Comparison of ENCODE assay signal across 1 cellular context in genomic region chr11:64230209-64230984, GRCh38.
TF ChIP-seq lines count a peak whose summit lies in the region.

Gene DNAJC4, plus strand, starts transcription at chr11:64230548. Its CDS starts 307 bp downstream, at chr11:64230855.

TF ChIP-seq in HEK293, 187 proteins besides CTCF, POLR2A, EP300 and RAD21 (continued from another document):
- TF ChIP-seq ZNF18 (tag by site-specific recombination; IDR thresholded peaks at IDR 0.05) (no peak), ZNF501 (tag by site-specific recombination; IDR thresholded peaks at IDR 0.05) (no peak), ZNF16 (tag by site-specific recombination; IDR thresholded peaks at IDR 0.05; ENCODE audit: low read depth) (no peak), PBX3 (CRISPR knock-in tag; IDR thresholded peaks at IDR 0.05) (no peak), ZNF580 (tag by site-specific recombination; IDR thresholded peaks at IDR 0.05) (no peak), TSHZ1 (tag by site-specific recombination; IDR thresholded peaks at IDR 0.05; ENCODE audit: borderline replicate concordance) (no peak), ATF2 (tag by site-specific recombination; IDR thresholded peaks at IDR 0.05; ENCODE audit: low read depth) (no peak), ZBTB10 (tag by site-specific recombination; IDR thresholded peaks at IDR 0.05) (peak; percentile 44; the same call in 1 of the 2 replicates), ZNF114 (tag by site-specific recombination; IDR thresholded peaks at IDR 0.05) (no peak), ZNF473 (tag by site-specific recombination; IDR thresholded peaks at IDR 0.05) (no peak), ZBTB17 (tag by site-specific recombination; IDR thresholded peaks at IDR 0.05) (no peak), ZNF133 (tag by site-specific recombination; IDR thresholded peaks at IDR 0.05) (no peak), ZBTB26 (tag by site-specific recombination; optimal IDR thresholded peaks at IDR 0.05) (peak; percentile 40), ZNF677 (tag by site-specific recombination; IDR thresholded peaks at IDR 0.05) (no peak), REPIN1 (tag by site-specific recombination; IDR thresholded peaks at IDR 0.05; ENCODE audit: low read depth) (no peak), ZNF302 (tag by site-specific recombination; IDR thresholded peaks at IDR 0.05; ENCODE audit: low read depth) (no peak), HOXC10 (CRISPR knock-in tag; IDR thresholded peaks at IDR 0.05) (no peak), ZNF639 (tag by site-specific recombination; IDR thresholded peaks at IDR 0.05) (no peak; the same call in 1 of the 2 replicates), ZNF350 (tag by site-specific recombination; IDR thresholded peaks at IDR 0.05) (no peak)
